ENCODE assay signal across 17 cellular contexts in the genomic region with DNA sequence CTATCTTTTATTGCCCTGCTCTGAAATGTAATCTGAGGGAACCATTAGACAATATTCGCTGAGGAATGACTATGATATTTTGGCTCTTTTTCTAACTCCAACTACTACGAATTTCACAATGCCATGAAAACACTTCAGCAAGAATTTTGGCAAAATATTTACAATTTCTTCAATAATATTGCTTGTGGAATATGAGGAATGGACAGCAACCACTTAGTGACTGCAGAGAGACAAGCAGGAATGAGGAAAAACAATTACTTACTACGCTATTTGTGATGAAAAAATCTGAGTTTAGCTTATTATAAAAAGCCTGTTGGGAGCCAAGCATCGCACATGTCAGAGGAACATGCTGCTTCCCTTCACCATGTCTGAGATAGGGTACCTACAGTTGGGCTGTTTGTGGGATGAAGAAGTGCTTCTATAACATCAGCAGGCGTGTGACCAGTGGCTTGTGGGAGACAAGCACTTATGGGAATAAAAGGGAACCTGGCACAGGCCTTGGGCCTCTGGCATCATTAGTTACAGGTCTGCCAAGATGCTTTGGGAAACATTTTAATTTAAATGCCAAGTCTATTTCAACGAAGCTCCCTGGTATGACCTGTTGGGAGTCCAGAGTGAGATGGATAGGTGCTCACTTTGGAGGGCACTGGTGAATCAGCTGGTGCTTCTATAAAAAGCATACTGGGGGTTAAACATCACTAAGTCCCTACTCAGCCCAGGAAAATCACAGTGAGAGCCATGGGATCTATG. TPM values are rescaled to one million over a fixed set of nuclear protein-coding genes. Genes with fewer than 3 reads are reported as not detected.
DNase-seq lines count a peak whose midpoint lies in the region; ATAC-seq and TF ChIP-seq lines count a peak whose summit lies in the region.
"Had no signal": no experiment of that assay in that cellular context is flagged by ENCODE, and none has a peak within 500 bp of the region (broad histone marks: within the 10 kb centered on the region; RNA-seq: fewer than 3 reads in every experiment).

No MANE protein-coding gene starts in this region.

- WGBS in hepatocyte (ENCODE audit: low lambda C conversion rate, missing lambda C conversion rate) = 78% methylated on average over 6 of the region's 6 CpGs

- H3K36me3 Mint-ChIP-seq in activated CD4-positive, alpha-beta T cell treated with anti-CD3 and anti-CD28 coated beads, Interleukin-2, amount 10 ng/mL, durations not matched to agents 7 days and 5 days (ENCODE audit: low read depth) = peaks cover 13% of the 10 kb centered on the region
- no peaks in the 10 kb centered on the region for H3K36me3 Mint-ChIP-seq in activated CD4-positive, alpha-beta T cell treated with anti-CD3 and anti-CD28 coated beads for 36 hours (ENCODE audit: low read depth)
- no peaks in the 10 kb centered on the region for H3K36me3 Mint-ChIP-seq in stimulated activated memory B cell treated with anti-CD40 and anti-IgM and Interleukin-4, amounts not matched to agents 10 μg/mL and 1 μg/mL and 100 μg/mL, for 72 hours
- H3K36me3 Mint-ChIP-seq: WTC11 had no signal

- no peak overlapping the region for H3K27ac Mint-ChIP-seq in activated CD4-positive, alpha-beta T cell treated with anti-CD3 and anti-CD28 coated beads, Interleukin-2, amount 10 ng/mL, durations not matched to agents 7 days and 5 days
- H3K27ac Mint-ChIP-seq in activated CD4-positive, alpha-beta T cell treated with anti-CD3 and anti-CD28 coated beads for 36 hours = no peak overlapping the region
- peak overlapping the region; percentile 98 for H3K27ac Mint-ChIP-seq in stimulated activated memory B cell treated with anti-CD40 and anti-IgM and Interleukin-4, amounts not matched to agents 10 μg/mL and 1 μg/mL and 100 μg/mL, for 72 hours
- H3K27ac Mint-ChIP-seq: progenitor cell of endocrine pancreas, WTC11 had no signal

- DNase-seq in activated CD4-positive, alpha-beta T cell treated with anti-CD3 and anti-CD28 coated beads, Interleukin-2, amount 10 ng/mL, durations not matched to agents 7 days and 5 days = no peak
- DNase-seq in activated CD4-positive, alpha-beta T cell treated with anti-CD3 and anti-CD28 coated beads for 36 hours = no peak
- DNase-seq in adipocyte (ENCODE audit: low read depth) = peak; percentile 19
- no peak for DNase-seq in hepatocyte (ENCODE audit: low spot score)
- DNase-seq: adrenal gland; COR-L47; glutamatergic neuron; Kasumi-1; NCI-H524; stimulated activated CD4-positive, alpha-beta T cell treated with anti-CD3 and anti-CD28 coated beads, Interleukin-15, amount 100 ng/mL, for 24 hours had no signal

- H3K9me3 Mint-ChIP-seq in activated CD4-positive, alpha-beta T cell treated with anti-CD3 and anti-CD28 coated beads, Interleukin-2, amount 10 ng/mL, durations not matched to agents 7 days and 5 days = no peaks in the 10 kb centered on the region
- no peaks in the 10 kb centered on the region for H3K9me3 Mint-ChIP-seq in activated CD4-positive, alpha-beta T cell treated with anti-CD3 and anti-CD28 coated beads for 36 hours (ENCODE audit: low read depth)
- no peaks in the 10 kb centered on the region for H3K9me3 Mint-ChIP-seq in stimulated activated memory B cell treated with anti-CD40 and anti-IgM and Interleukin-4, amounts not matched to agents 10 μg/mL and 1 μg/mL and 100 μg/mL, for 72 hours
- H3K9me3 Mint-ChIP-seq: WTC11 had no signal

- H3K4me3 ChIP-seq in adipocyte (ENCODE audit: low read length) (peak overlapping the region; percentile 96), hepatocyte (no peak overlapping the region)
- H3K4me3 ChIP-seq: adrenal gland had no signal

- intact Hi-C loops in activated CD4-positive, alpha-beta T cell treated with anti-CD3 and anti-CD28 coated beads for 36 hours (cut with DNase I, micrococcal nuclease) = loop anchor here in 1 of 2 experiments (10.0 kb wide), 1 partner anchor 617 kb away; the partner anchor contains the start of genes DPH3 and OXNAD1

- peak overlapping the region; percentile 89 for H3K9ac ChIP-seq in adipocyte (ENCODE audit: low read length)

- CTCF ChIA-PET in activated CD4-positive, alpha-beta T cell treated with anti-CD3 and anti-CD28 coated beads, Interleukin-2, amount 10 ng/mL, durations not matched to agents 7 days and 5 days (lab: Charles Lee) = interaction anchor here (1.6 kb wide), 1 partner anchor 10 kb away, joined by 4 read pairs; no protein-coding TSS in a partner anchor
- CTCF ChIA-PET in activated CD4-positive, alpha-beta T cell treated with anti-CD3 and anti-CD28 coated beads for 36 hours (lab: Charles Lee) = interaction anchor here (0.6 to 2.9 kb wide), 3 partner anchors 10 to 260 kb away, joined by 3 to 11 read pairs (median 3); no protein-coding TSS in a partner anchor

- peak overlapping the region; percentile 83 for H3K27ac ChIP-seq in hepatocyte

- no peak for ATAC-seq in activated CD4-positive, alpha-beta T cell treated with anti-CD3 and anti-CD28 coated beads for 36 hours
- no peak for ATAC-seq in stimulated activated memory B cell treated with anti-CD40 and anti-IgM and Interleukin-4, amounts not matched to agents 10 μg/mL and 1 μg/mL and 100 μg/mL, for 72 hours
- no peak for ATAC-seq in GM18867 (IDR thresholded peaks at IDR 0.05; ENCODE audit: unreplicated experiment)
- ATAC-seq in GM19397 (IDR thresholded peaks at IDR 0.05; ENCODE audit: unreplicated experiment) = no peak
- ATAC-seq in HG03439 (IDR thresholded peaks at IDR 0.05; ENCODE audit: unreplicated experiment) = no peak
- ATAC-seq: Panc1 had no signal

- H3K36me3 ChIP-seq in adipocyte (ENCODE audit: control insufficient read depth, insufficient read depth, low read length, severe bottlenecking) (no peaks in the 10 kb centered on the region), hepatocyte (replicated peaks; ENCODE audit: insufficient read depth, low read depth) (no peaks in the 10 kb centered on the region)
- H3K36me3 ChIP-seq: adrenal gland had no signal

- H3K4me1 ChIP-seq in adipocyte (ENCODE audit: control insufficient read depth, insufficient read depth, low read length) = peaks cover 41% of the 10 kb centered on the region
- peaks cover 8% of the 10 kb centered on the region for H3K4me1 ChIP-seq in hepatocyte (ENCODE audit: insufficient read depth)

- peak overlapping the region; percentile 29 for H3K4me3 Mint-ChIP-seq in activated CD4-positive, alpha-beta T cell treated with anti-CD3 and anti-CD28 coated beads, Interleukin-2, amount 10 ng/mL, durations not matched to agents 7 days and 5 days
- H3K4me3 Mint-ChIP-seq in activated CD4-positive, alpha-beta T cell treated with anti-CD3 and anti-CD28 coated beads for 36 hours = no peak overlapping the region
- H3K4me3 Mint-ChIP-seq in stimulated activated memory B cell treated with anti-CD40 and anti-IgM and Interleukin-4, amounts not matched to agents 10 μg/mL and 1 μg/mL and 100 μg/mL, for 72 hours = no peak overlapping the region

- POLR2A ChIA-PET in activated CD4-positive, alpha-beta T cell treated with anti-CD3 and anti-CD28 coated beads, Interleukin-2, amount 10 ng/mL, durations not matched to agents 7 days and 5 days (lab: Charles Lee) = interaction anchor here (0.5 kb wide), 1 partner anchor 147 kb away, joined by 3 read pairs; no protein-coding TSS in a partner anchor
- POLR2A ChIA-PET in activated CD4-positive, alpha-beta T cell treated with anti-CD3 and anti-CD28 coated beads for 36 hours (lab: Charles Lee) = no interaction called here

- H3K4me2 ChIP-seq in hepatocyte = peak overlapping the region; percentile 96

- TF ChIP-seq CTCF in hepatocyte (IDR thresholded peaks at IDR 0.05; ENCODE audit: poor library complexity) = no peak

- H3K27me3 ChIP-seq in adipocyte (replicated peaks; ENCODE audit: control insufficient read depth, insufficient read depth, low read length) = no peaks in the 10 kb centered on the region
- H3K27me3 ChIP-seq in hepatocyte = no peaks in the 10 kb centered on the region
- H3K27me3 ChIP-seq: adrenal gland had no signal

- peaks cover 17% of the 10 kb centered on the region for H3K4me1 Mint-ChIP-seq in activated CD4-positive, alpha-beta T cell treated with anti-CD3 and anti-CD28 coated beads, Interleukin-2, amount 10 ng/mL, durations not matched to agents 7 days and 5 days
- peaks cover 7% of the 10 kb centered on the region for H3K4me1 Mint-ChIP-seq in activated CD4-positive, alpha-beta T cell treated with anti-CD3 and anti-CD28 coated beads for 36 hours
- H3K4me1 Mint-ChIP-seq in stimulated activated memory B cell treated with anti-CD40 and anti-IgM and Interleukin-4, amounts not matched to agents 10 μg/mL and 1 μg/mL and 100 μg/mL, for 72 hours = peaks cover 12% of the 10 kb centered on the region

- H3K27me3 Mint-ChIP-seq in activated CD4-positive, alpha-beta T cell treated with anti-CD3 and anti-CD28 coated beads, Interleukin-2, amount 10 ng/mL, durations not matched to agents 7 days and 5 days = peaks cover 12% of the 10 kb centered on the region
- no peaks in the 10 kb centered on the region for H3K27me3 Mint-ChIP-seq in activated CD4-positive, alpha-beta T cell treated with anti-CD3 and anti-CD28 coated beads for 36 hours
- H3K27me3 Mint-ChIP-seq in stimulated activated memory B cell treated with anti-CD40 and anti-IgM and Interleukin-4, amounts not matched to agents 10 μg/mL and 1 μg/mL and 100 μg/mL, for 72 hours = no peaks in the 10 kb centered on the region

- peaks cover 8% of the 10 kb centered on the region for H3K79me2 ChIP-seq in hepatocyte

- no peak overlapping the region for H2AFZ ChIP-seq in hepatocyte

- no peaks in the 10 kb centered on the region for H4K20me1 ChIP-seq in hepatocyte (ENCODE audit: insufficient read depth, poor library complexity, severe bottlenecking)

- no peaks in the 10 kb centered on the region for H3K9me2 ChIP-seq in hepatocyte (replicated peaks; ENCODE audit: insufficient read depth)

- H3K9me3 ChIP-seq in adipocyte (ENCODE audit: control insufficient read depth, low read length) (no peaks in the 10 kb centered on the region), hepatocyte (ENCODE audit: low read depth) (no peaks in the 10 kb centered on the region)
- H3K9me3 ChIP-seq: adrenal gland had no signal

RNA-seq across cellular contexts. Expression of gene PLCL2, which starts 2.7 kb away (rescaled TPM):
- 10 to 100 TPM; 48.8 to 50.9 TPM for total RNA-seq in activated CD4-positive, alpha-beta T cell treated with anti-CD3 and anti-CD28 coated beads, Interleukin-2, amount 10 ng/mL, durations not matched to agents 7 days and 5 days
- 10 to 100 TPM; 12.5 to 15.0 TPM for total RNA-seq in activated CD4-positive, alpha-beta T cell treated with anti-CD3 and anti-CD28 coated beads for 36 hours
- total RNA-seq in hepatocyte = 14.2 and 15.1 TPM in 2 replicates
- polyA plus RNA-seq in hepatocyte = 3.2 and 4.9 TPM in 2 replicates
